In genomic region chr2:203238711-203239526, GRCh38 we compare ENCODE assay signal across 8 cellular contexts. TPM values are rescaled to one million over a fixed set of nuclear protein-coding genes. Genes with fewer than 3 reads are reported as not detected.
DNase-seq lines count a peak whose midpoint lies in the region; ATAC-seq and TF ChIP-seq lines count a peak whose summit lies in the region.

A gene with protein sequence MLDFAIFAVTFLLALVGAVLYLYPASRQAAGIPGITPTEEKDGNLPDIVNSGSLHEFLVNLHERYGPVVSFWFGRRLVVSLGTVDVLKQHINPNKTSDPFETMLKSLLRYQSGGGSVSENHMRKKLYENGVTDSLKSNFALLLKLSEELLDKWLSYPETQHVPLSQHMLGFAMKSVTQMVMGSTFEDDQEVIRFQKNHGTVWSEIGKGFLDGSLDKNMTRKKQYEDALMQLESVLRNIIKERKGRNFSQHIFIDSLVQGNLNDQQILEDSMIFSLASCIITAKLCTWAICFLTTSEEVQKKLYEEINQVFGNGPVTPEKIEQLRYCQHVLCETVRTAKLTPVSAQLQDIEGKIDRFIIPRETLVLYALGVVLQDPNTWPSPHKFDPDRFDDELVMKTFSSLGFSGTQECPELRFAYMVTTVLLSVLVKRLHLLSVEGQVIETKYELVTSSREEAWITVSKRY (plus strand): TSS chr2:203239018. CDS start chr2:203239063, 45 bp downstream.

- H4K20me1 ChIP-seq in MM.1S (ENCODE audit: insufficient read depth, low read length) = no peaks in the 10 kb centered on the region

- H2AFZ ChIP-seq in MM.1S (ENCODE audit: low read length) (peak within 1 kb of the TSS; percentile 84), neuron (ENCODE audit: low read depth, low read length) (peak within 1 kb of the TSS; percentile 60)

- H3K9ac ChIP-seq in MM.1S (ENCODE audit: low read length) = peak within 1 kb of the TSS; percentile 88
- peak within 1 kb of the TSS; percentile 81 to 96 (median 90) for H3K9ac ChIP-seq in subcutaneous abdominal adipose tissue (ENCODE audit: low read length in 5 of 5)

- peaks cover 38% of the 10 kb centered on the region for H3K79me2 ChIP-seq in MM.1S (ENCODE audit: low read length)

- 0 out of 2 replicates have a peak, but pooled peaks cover 5% of the 10 kb centered on the region for H3F3A ChIP-seq in MM.1S (ENCODE audit: insufficient read depth, low read length)

- H3K4me3 ChIP-seq in MM.1S (ENCODE audit: low read length) (peak within 1 kb of the TSS; percentile 75), neuron (ENCODE audit: low read length) (peak within 1 kb of the TSS; percentile 61), subcutaneous abdominal adipose tissue (ENCODE audit: low read depth in 1 of 5, low read length in 5 of 5) (peak within 1 kb of the TSS; percentile 81 to 96 (median 92))

- DNase-seq in GDM1 (lab: John Stamatoyannopoulos, UW) = peak; percentile 92
- DNase-seq in HCEC 1CT = peak; percentile 96
- DNase-seq in MM.1S = peak; percentile 97
- peak; percentile 85 for DNase-seq in SIG-M5 (lab: John Stamatoyannopoulos, UW)
- peak; percentile 96 for DNase-seq in activated gamma-delta T cell treated with Interleukin-2 at 50 U/mL for 16 hours
- peak; percentile 87 to 93 for DNase-seq in foreskin keratinocyte

- H3K27me3 ChIP-seq in MM.1S (replicated peaks; ENCODE audit: insufficient read depth, low read length) (no peaks in the 10 kb centered on the region), foreskin keratinocyte (no peaks in the 10 kb centered on the region), neuron (ENCODE audit: insufficient read depth, low read length) (no peaks in the 10 kb centered on the region), subcutaneous abdominal adipose tissue (ENCODE audit: control insufficient read depth in 5 of 5, insufficient read depth in 4 of 5, low read length in 5 of 5) (no peaks in the 10 kb centered on the region)

- peak; percentile 23 for TF ChIP-seq CTCF in MM.1S (IDR thresholded peaks at IDR 0.05; ENCODE audit: low read length)
- peak; percentile 63 for TF ChIP-seq CTCF in foreskin keratinocyte (conservative IDR thresholded peaks at IDR 0.05)

- ATAC-seq in foreskin keratinocyte = peak; percentile 93

- no peaks in the 10 kb centered on the region for H3K9me2 ChIP-seq in MM.1S (replicated peaks; ENCODE audit: insufficient read depth, low read length)

- H3K4me1 ChIP-seq in MM.1S (ENCODE audit: low read length) (peaks cover 7% of the 10 kb centered on the region), foreskin keratinocyte (no peaks in the 10 kb centered on the region), neuron (ENCODE audit: insufficient read depth, low read length) (peaks cover 5% of the 10 kb centered on the region), subcutaneous abdominal adipose tissue (ENCODE audit: control insufficient read depth in 5 of 5, insufficient read depth in 5 of 5, low read length in 5 of 5) (peaks cover 4 to 30% (median 28%) of the 10 kb centered on the region in 5 donors)

- no peaks in the 10 kb centered on the region for H3K9me3 ChIP-seq in MM.1S (replicated peaks; ENCODE audit: insufficient read depth, low read length)
- peaks cover 2% of the 10 kb centered on the region for H3K9me3 ChIP-seq in neuron (ENCODE audit: low read length)
- no peaks in the 10 kb centered on the region for H3K9me3 ChIP-seq in subcutaneous abdominal adipose tissue (ENCODE audit: control insufficient read depth in 5 of 5, low read length in 5 of 5)

- H3K36me3 ChIP-seq in MM.1S (replicated peaks; ENCODE audit: insufficient read depth, low read length) (no peaks in the 10 kb centered on the region; the same call in 1 of the 2 replicates), neuron (ENCODE audit: insufficient read depth, low read length) (peaks cover 10% of the 10 kb centered on the region), subcutaneous abdominal adipose tissue (ENCODE audit: control insufficient read depth in 5 of 5, insufficient read depth in 5 of 5, low read length in 5 of 5) (peaks cover 0 to 12% (median 5%) of the 10 kb centered on the region in 5 donors)

- H3K27ac ChIP-seq in MM.1S (ENCODE audit: low read length) (peak within 1 kb of the TSS; percentile 90), foreskin keratinocyte (peak within 1 kb of the TSS; percentile 81), subcutaneous abdominal adipose tissue (ENCODE audit: low read depth, low read length) (peak within 1 kb of the TSS; percentile 95)

- peak within 1 kb of the TSS; percentile 70 for H3K4me2 ChIP-seq in MM.1S (ENCODE audit: low read depth, low read length)

RNA-seq across cellular contexts. Expression of the gene that starts here (rescaled TPM):
- total RNA-seq in foreskin keratinocyte = 12.4 and 12.6 TPM in 2 replicates
- polyA plus RNA-seq in foreskin keratinocyte = 5.5 and 6.2 TPM in 2 replicates

Comparison
In these comparisons a context has a peak if more than half of its experiments do, and no peak if none do; other contexts are left out.
1. Peak in every context shown above with its lines: DNase-seq, ATAC-seq, H3K4me3 ChIP-seq and H3K27ac ChIP-seq.